Comparison of ENCODE assay signal across 2 cellular contexts in the genomic region with DNA sequence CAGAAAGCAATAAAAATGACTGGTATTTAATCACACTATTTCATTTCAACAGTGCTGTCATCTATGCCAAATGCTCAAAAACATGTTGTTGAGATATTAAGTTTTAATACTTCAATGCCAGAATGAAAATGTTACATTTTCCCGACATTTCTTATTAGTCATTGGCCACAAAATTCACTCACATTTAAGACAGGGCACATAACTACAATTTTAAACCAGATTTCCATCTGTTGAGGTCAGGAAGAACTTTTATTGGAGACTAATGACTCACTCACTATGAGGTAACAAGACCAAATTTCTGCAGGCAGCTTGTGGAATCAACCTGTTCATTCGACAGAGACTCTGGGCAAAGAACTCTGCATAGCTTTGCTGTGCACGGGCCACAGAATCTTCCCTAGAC.
A peak's percentile ranks its signal among the peaks of the same experiment; 100 is the strongest.
TF ChIP-seq lines count a peak whose summit lies in the region.

No MANE protein-coding gene starts in this region.

TF ChIP-seq in liver, 16 proteins besides CTCF, POLR2A, EP300 and RAD21:
- TF ChIP-seq JUND (IDR thresholded peaks at IDR 0.05) (peak; percentile 27 to 60), FOXA2 (IDR thresholded peaks at IDR 0.05) (no peak), HNF4A (conservative IDR thresholded peaks at IDR 0.05) (no peak), GABPA (IDR thresholded peaks at IDR 0.05 in 1 of 2, conservative IDR thresholded peaks at IDR 0.05 in 1 of 2) (no peak)

TF ChIP-seq in HepG2, 621 proteins besides CTCF, POLR2A, EP300 and RAD21:
- TF ChIP-seq, protein P1, sequence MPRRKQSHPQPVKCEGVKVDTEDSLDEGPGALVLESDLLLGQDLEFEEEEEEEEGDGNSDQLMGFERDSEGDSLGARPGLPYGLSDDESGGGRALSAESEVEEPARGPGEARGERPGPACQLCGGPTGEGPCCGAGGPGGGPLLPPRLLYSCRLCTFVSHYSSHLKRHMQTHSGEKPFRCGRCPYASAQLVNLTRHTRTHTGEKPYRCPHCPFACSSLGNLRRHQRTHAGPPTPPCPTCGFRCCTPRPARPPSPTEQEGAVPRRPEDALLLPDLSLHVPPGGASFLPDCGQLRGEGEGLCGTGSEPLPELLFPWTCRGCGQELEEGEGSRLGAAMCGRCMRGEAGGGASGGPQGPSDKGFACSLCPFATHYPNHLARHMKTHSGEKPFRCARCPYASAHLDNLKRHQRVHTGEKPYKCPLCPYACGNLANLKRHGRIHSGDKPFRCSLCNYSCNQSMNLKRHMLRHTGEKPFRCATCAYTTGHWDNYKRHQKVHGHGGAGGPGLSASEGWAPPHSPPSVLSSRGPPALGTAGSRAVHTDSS (CRISPR knock-in tag; conservative IDR thresholded peaks at IDR 0.05) = no peak
- TF ChIP-seq ZNF430 (CRISPR knock-in tag; IDR thresholded peaks at IDR 0.05) (no peak), KAT2B (IDR thresholded peaks at IDR 0.05; ENCODE audit: borderline replicate concordance, low read depth, low read length) (no peak), HOXA3 (CRISPR knock-in tag; IDR thresholded peaks at IDR 0.05) (no peak), RBM22 (optimal IDR thresholded peaks at IDR 0.05; ENCODE audit: low read length) (no peak), SALL1 (CRISPR knock-in tag; IDR thresholded peaks at IDR 0.05) (no peak), ARHGAP35 (CRISPR knock-in tag; IDR thresholded peaks at IDR 0.05; ENCODE audit: borderline replicate concordance) (no peak), ZNF33A (CRISPR knock-in tag; IDR thresholded peaks at IDR 0.05; ENCODE audit: borderline replicate concordance) (no peak), ZNF484 (CRISPR knock-in tag; IDR thresholded peaks at IDR 0.05; ENCODE audit: borderline replicate concordance, low read depth) (no peak), ZC3H13 (CRISPR knock-in tag; IDR thresholded peaks at IDR 0.05) (no peak), CBX5 (CRISPR knock-in tag; IDR thresholded peaks at IDR 0.05; ENCODE audit: borderline replicate concordance) (no peak), ZMYM4 (CRISPR knock-in tag; IDR thresholded peaks at IDR 0.05) (no peak), ZMAT3 (CRISPR knock-in tag; conservative IDR thresholded peaks at IDR 0.05) (no peak), TBL1XR1 (IDR thresholded peaks at IDR 0.05; ENCODE audit: borderline replicate concordance, low read length, partially characterized antibody) (no peak), ZNF496 (CRISPR knock-in tag; IDR thresholded peaks at IDR 0.05; ENCODE audit: insufficient replicate concordance) (no peak)
- TF ChIP-seq, protein P2, sequence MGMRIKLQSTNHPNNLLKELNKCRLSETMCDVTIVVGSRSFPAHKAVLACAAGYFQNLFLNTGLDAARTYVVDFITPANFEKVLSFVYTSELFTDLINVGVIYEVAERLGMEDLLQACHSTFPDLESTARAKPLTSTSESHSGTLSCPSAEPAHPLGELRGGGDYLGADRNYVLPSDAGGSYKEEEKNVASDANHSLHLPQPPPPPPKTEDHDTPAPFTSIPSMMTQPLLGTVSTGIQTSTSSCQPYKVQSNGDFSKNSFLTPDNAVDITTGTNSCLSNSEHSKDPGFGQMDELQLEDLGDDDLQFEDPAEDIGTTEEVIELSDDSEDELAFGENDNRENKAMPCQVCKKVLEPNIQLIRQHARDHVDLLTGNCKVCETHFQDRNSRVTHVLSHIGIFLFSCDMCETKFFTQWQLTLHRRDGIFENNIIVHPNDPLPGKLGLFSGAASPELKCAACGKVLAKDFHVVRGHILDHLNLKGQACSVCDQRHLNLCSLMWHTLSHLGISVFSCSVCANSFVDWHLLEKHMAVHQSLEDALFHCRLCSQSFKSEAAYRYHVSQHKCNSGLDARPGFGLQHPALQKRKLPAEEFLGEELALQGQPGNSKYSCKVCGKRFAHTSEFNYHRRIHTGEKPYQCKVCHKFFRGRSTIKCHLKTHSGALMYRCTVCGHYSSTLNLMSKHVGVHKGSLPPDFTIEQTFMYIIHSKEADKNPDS (CRISPR knock-in tag; IDR thresholded peaks at IDR 0.05) = no peak
- TF ChIP-seq, protein P3, sequence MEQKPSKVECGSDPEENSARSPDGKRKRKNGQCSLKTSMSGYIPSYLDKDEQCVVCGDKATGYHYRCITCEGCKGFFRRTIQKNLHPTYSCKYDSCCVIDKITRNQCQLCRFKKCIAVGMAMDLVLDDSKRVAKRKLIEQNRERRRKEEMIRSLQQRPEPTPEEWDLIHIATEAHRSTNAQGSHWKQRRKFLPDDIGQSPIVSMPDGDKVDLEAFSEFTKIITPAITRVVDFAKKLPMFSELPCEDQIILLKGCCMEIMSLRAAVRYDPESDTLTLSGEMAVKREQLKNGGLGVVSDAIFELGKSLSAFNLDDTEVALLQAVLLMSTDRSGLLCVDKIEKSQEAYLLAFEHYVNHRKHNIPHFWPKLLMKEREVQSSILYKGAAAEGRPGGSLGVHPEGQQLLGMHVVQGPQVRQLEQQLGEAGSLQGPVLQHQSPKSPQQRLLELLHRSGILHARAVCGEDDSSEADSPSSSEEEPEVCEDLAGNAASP (CRISPR knock-in tag; IDR thresholded peaks at IDR 0.05; ENCODE audit: borderline replicate concordance) = no peak
- TF ChIP-seq, protein P4, sequence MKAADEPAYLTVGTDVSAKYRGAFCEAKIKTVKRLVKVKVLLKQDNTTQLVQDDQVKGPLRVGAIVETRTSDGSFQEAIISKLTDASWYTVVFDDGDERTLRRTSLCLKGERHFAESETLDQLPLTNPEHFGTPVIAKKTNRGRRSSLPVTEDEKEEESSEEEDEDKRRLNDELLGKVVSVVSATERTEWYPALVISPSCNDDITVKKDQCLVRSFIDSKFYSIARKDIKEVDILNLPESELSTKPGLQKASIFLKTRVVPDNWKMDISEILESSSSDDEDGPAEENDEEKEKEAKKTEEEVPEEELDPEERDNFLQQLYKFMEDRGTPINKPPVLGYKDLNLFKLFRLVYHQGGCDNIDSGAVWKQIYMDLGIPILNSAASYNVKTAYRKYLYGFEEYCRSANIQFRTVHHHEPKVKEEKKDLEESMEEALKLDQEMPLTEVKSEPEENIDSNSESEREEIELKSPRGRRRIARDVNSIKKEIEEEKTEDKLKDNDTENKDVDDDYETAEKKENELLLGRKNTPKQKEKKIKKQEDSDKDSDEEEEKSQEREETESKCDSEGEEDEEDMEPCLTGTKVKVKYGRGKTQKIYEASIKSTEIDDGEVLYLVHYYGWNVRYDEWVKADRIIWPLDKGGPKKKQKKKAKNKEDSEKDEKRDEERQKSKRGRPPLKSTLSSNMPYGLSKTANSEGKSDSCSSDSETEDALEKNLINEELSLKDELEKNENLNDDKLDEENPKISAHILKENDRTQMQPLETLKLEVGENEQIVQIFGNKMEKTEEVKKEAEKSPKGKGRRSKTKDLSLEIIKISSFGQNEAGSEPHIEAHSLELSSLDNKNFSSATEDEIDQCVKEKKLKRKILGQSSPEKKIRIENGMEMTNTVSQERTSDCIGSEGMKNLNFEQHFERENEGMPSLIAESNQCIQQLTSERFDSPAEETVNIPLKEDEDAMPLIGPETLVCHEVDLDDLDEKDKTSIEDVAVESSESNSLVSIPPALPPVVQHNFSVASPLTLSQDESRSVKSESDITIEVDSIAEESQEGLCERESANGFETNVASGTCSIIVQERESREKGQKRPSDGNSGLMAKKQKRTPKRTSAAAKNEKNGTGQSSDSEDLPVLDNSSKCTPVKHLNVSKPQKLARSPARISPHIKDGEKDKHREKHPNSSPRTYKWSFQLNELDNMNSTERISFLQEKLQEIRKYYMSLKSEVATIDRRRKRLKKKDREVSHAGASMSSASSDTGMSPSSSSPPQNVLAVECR (CRISPR knock-in tag; IDR thresholded peaks at IDR 0.05; ENCODE audit: borderline replicate concordance) = no peak
- TF ChIP-seq, protein P5, sequence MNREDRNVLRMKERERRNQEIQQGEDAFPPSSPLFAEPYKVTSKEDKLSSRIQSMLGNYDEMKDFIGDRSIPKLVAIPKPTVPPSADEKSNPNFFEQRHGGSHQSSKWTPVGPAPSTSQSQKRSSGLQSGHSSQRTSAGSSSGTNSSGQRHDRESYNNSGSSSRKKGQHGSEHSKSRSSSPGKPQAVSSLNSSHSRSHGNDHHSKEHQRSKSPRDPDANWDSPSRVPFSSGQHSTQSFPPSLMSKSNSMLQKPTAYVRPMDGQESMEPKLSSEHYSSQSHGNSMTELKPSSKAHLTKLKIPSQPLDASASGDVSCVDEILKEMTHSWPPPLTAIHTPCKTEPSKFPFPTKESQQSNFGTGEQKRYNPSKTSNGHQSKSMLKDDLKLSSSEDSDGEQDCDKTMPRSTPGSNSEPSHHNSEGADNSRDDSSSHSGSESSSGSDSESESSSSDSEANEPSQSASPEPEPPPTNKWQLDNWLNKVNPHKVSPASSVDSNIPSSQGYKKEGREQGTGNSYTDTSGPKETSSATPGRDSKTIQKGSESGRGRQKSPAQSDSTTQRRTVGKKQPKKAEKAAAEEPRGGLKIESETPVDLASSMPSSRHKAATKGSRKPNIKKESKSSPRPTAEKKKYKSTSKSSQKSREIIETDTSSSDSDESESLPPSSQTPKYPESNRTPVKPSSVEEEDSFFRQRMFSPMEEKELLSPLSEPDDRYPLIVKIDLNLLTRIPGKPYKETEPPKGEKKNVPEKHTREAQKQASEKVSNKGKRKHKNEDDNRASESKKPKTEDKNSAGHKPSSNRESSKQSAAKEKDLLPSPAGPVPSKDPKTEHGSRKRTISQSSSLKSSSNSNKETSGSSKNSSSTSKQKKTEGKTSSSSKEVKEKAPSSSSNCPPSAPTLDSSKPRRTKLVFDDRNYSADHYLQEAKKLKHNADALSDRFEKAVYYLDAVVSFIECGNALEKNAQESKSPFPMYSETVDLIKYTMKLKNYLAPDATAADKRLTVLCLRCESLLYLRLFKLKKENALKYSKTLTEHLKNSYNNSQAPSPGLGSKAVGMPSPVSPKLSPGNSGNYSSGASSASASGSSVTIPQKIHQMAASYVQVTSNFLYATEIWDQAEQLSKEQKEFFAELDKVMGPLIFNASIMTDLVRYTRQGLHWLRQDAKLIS (CRISPR knock-in tag; IDR thresholded peaks at IDR 0.05) = no peak
TF ChIP-seq in HepG2: peak in this region for 0.
